8 cellular contexts compared by ENCODE assay signal in the genomic region with DNA sequence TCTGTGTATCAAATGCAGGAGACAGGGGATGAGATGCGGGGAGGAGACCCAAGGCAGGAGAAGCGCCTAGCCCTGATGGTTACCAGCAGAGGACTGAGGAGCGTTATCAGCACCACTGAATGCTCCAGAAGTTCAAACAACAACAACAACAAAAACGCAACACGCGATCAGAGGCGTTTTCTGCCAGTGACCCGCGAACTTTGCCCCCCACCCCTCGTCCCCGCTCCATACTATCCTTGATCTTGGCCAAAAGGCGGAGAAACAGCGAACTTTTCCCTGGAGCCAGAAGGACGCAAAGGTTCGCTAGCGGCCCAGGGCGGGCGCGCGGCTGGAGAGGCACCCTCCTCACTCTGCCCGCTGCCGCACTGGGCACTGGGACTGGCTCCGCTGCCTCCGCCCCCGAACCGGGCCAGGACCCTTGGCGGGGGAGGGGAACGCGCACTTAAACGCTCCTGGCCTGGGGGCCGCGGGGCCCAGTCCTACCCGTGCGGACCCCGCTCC. TPM values are rescaled to one million over a fixed set of nuclear protein-coding genes. Genes with fewer than 3 reads are reported as not detected.
DNase-seq lines count a peak whose midpoint lies in the region; ATAC-seq, FAIRE-seq and TF ChIP-seq lines count a peak whose summit lies in the region.

No MANE protein-coding gene starts in this region.

- no peaks in the 10 kb centered on the region for H3K27me3 Mint-ChIP-seq in activated CD8-positive, alpha-beta T cell treated with anti-CD3 and anti-CD28 coated beads, Interleukin-2, amount 10 ng/mL, durations not matched to agents 7 days and 5 days (ENCODE audit: low read depth)
- H3K27me3 Mint-ChIP-seq in progenitor cell of endocrine pancreas = peaks cover 16% of the 10 kb centered on the region

- DNase-seq in EL = peak; percentile 35
- DNase-seq in activated CD8-positive, alpha-beta T cell treated with anti-CD3 and anti-CD28 coated beads, Interleukin-2, amount 10 ng/mL, durations not matched to agents 7 days and 5 days = no peak
- DNase-seq in Right ventricle myocardium superior = peak; percentile 55
- DNase-seq in progenitor cell of endocrine pancreas (ENCODE audit: low spot score, unreplicated experiment) = no peak
- no peak for DNase-seq in SKM-1 (lab: John Stamatoyannopoulos, UW; ENCODE audit: unreplicated experiment)
- DNase-seq in RCC 7860 (ENCODE audit: low spot score) = no peak

- no peaks in the 10 kb centered on the region for H3K9me3 Mint-ChIP-seq in activated CD8-positive, alpha-beta T cell treated with anti-CD3 and anti-CD28 coated beads, Interleukin-2, amount 10 ng/mL, durations not matched to agents 7 days and 5 days (ENCODE audit: insufficient read depth)
- peaks cover 5% of the 10 kb centered on the region for H3K9me3 Mint-ChIP-seq in progenitor cell of endocrine pancreas (ENCODE audit: low read depth)

- no peak for ATAC-seq in activated CD8-positive, alpha-beta T cell treated with anti-CD3 and anti-CD28 coated beads, Interleukin-2, amount 10 ng/mL, durations not matched to agents 7 days and 5 days
- ATAC-seq in Right ventricle myocardium superior (ENCODE audit: poor library complexity) = peak; percentile 77
- ATAC-seq in GM18858 (IDR thresholded peaks at IDR 0.05; ENCODE audit: unreplicated experiment) = no peak
- no peak for ATAC-seq in HG03159 (IDR thresholded peaks at IDR 0.05; ENCODE audit: unreplicated experiment)

- no peak overlapping the region for H3K27ac Mint-ChIP-seq in activated CD8-positive, alpha-beta T cell treated with anti-CD3 and anti-CD28 coated beads, Interleukin-2, amount 10 ng/mL, durations not matched to agents 7 days and 5 days
- H3K27ac Mint-ChIP-seq in progenitor cell of endocrine pancreas = peak overlapping the region; percentile 33

- FAIRE-seq in RCC 7860 (lab: Jason Lieb, UNC) = no peak

- peak overlapping the region; percentile 78 for H3K4me3 Mint-ChIP-seq in activated CD8-positive, alpha-beta T cell treated with anti-CD3 and anti-CD28 coated beads, Interleukin-2, amount 10 ng/mL, durations not matched to agents 7 days and 5 days
- H3K4me3 Mint-ChIP-seq in progenitor cell of endocrine pancreas (ENCODE audit: low read depth) = peak overlapping the region; percentile 77

- peaks cover 27% of the 10 kb centered on the region for H3K4me1 Mint-ChIP-seq in activated CD8-positive, alpha-beta T cell treated with anti-CD3 and anti-CD28 coated beads, Interleukin-2, amount 10 ng/mL, durations not matched to agents 7 days and 5 days (ENCODE audit: low read depth)
- no peaks in the 10 kb centered on the region for H3K4me1 Mint-ChIP-seq in progenitor cell of endocrine pancreas (ENCODE audit: low read depth)

- CTCF ChIA-PET in activated CD8-positive, alpha-beta T cell treated with anti-CD3 and anti-CD28 coated beads, Interleukin-2, amount 10 ng/mL, durations not matched to agents 7 days and 5 days (lab: Charles Lee) = interaction anchor here (0.8 to 2.0 kb wide), 14 partner anchors 11 to 1057 kb away, joined by 3 to 10 read pairs (median 4); no protein-coding TSS in a partner anchor

- H3K36me3 Mint-ChIP-seq in activated CD8-positive, alpha-beta T cell treated with anti-CD3 and anti-CD28 coated beads, Interleukin-2, amount 10 ng/mL, durations not matched to agents 7 days and 5 days (ENCODE audit: low read depth) = no peaks in the 10 kb centered on the region
- H3K36me3 Mint-ChIP-seq in progenitor cell of endocrine pancreas (ENCODE audit: insufficient read depth) = peaks cover 4% of the 10 kb centered on the region

- TF ChIP-seq CTCF in progenitor cell of endocrine pancreas (IDR thresholded peaks at IDR 0.05; ENCODE audit: unreplicated experiment) = no peak

- POLR2A ChIA-PET in activated CD8-positive, alpha-beta T cell treated with anti-CD3 and anti-CD28 coated beads, Interleukin-2, amount 10 ng/mL, durations not matched to agents 7 days and 5 days (lab: Charles Lee) = interaction anchor here (1.0 to 1.5 kb wide), 3 partner anchors 22 to 94 kb away, joined by 3 to 5 read pairs (median 4); partner anchors contain the start of gene ZYG11A

- intact Hi-C loops in Right ventricle myocardium superior (cut with DNase I) = loop anchor here (10.0 kb wide), 1 partner anchor 216 kb away; no protein-coding TSS in a partner anchor

RNA-seq across cellular contexts. Expression of gene ECHDC2, which starts 0.7 kb away (rescaled TPM):
- 10 to 100 TPM; 30.0 to 35.3 TPM for total RNA-seq in activated CD8-positive, alpha-beta T cell treated with anti-CD3 and anti-CD28 coated beads, Interleukin-2, amount 10 ng/mL, durations not matched to agents 7 days and 5 days
- total RNA-seq in Right ventricle myocardium superior (147 TPM), progenitor cell of endocrine pancreas (122 and 131 TPM in 2 replicates)

RNA-seq across cellular contexts. Expression of gene SCP2, which starts 6.2 kb away (rescaled TPM):
- 10 to 100 TPM; 87.2 to 95.9 TPM for total RNA-seq in activated CD8-positive, alpha-beta T cell treated with anti-CD3 and anti-CD28 coated beads, Interleukin-2, amount 10 ng/mL, durations not matched to agents 7 days and 5 days
- total RNA-seq in Right ventricle myocardium superior (155 TPM), progenitor cell of endocrine pancreas (60.8 and 67.8 TPM in 2 replicates)

Comparison
In these comparisons a context has a peak if more than half of its experiments do, and no peak if none do; other contexts are left out.
1. DNase-seq: peak in EL (single experiment) and Right ventricle myocardium superior (single experiment); none in activated CD8-positive, alpha-beta T cell treated with anti-CD3 and anti-CD28 coated beads, Interleukin-2, amount 10 ng/mL, durations not matched to agents 7 days and 5 days (single experiment), progenitor cell of endocrine pancreas (single experiment), SKM-1 (single experiment) and RCC 7860 (single experiment).